In the genomic region with DNA sequence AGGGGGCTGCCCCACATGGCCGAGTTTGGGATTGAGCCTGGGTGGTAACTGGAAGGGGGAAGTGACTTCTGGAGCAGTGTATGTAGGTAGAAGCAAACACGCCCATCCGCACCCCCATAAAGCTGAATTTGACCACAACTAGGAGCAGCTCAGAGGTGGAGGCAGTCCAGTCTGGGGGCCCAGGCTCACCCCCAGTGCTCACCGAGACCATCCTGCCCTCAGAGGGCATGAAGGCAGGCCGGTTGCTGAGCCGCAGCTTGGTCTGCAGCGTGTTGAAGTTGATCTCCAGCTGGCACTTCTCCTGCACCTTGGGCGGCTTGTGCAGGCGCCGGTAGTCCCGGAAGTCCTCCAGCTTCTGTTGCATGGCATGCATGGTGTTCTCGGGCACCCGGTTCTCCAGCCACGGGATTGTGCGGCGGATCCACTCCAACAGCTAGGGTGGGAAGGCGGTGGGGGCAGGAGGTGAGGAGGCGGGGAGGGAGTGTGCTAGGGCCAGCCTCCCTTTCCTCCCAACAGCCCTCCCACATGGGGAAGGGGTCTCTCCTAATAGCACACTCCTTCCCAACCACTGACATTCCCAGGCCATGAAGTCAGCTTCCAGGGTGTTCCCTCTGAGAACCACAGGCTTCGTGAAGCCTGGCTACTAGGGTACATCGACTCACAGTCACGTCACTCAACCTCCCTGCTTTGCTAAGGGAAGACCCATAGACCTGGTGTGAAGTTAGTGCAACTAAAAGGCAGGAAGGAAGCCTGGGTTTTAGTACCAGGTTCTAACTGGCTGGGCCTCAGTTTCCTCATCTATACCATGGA, we compare ENCODE assay signal across 16 cellular contexts.
DNase-seq lines count a peak whose midpoint lies in the region; FAIRE-seq and TF ChIP-seq lines count a peak whose summit lies in the region.
"Had no signal": no experiment of that assay in that cellular context is flagged by ENCODE, and none has a peak within 500 bp of the region (broad histone marks: within the 10 kb centered on the region; RNA-seq: fewer than 3 reads in every experiment).

No MANE protein-coding gene starts in this region.

- H3K4me3 Mint-ChIP-seq in MCF 10A (ENCODE audit: unreplicated experiment), result no peak overlapping the region
- no peak overlapping the region for H3K4me3 Mint-ChIP-seq in activated naive CD4-positive, alpha-beta T cell treated with anti-CD3 and anti-CD28 coated beads, Interleukin-2, amount 10 ng/mL, durations not matched to agents 7 days and 5 days
- H3K4me3 Mint-ChIP-seq: nephron had no signal

- no peak overlapping the region for H3K27ac Mint-ChIP-seq in MCF 10A (ENCODE audit: low read depth, unreplicated experiment)
- H3K27ac Mint-ChIP-seq in activated naive CD4-positive, alpha-beta T cell treated with anti-CD3 and anti-CD28 coated beads, Interleukin-2, amount 10 ng/mL, durations not matched to agents 7 days and 5 days, result no peak overlapping the region
- H3K27ac Mint-ChIP-seq: nephron had no signal

- FAIRE-seq in urothelium cell line (lab: Jason Lieb, UNC), result peak; percentile 91
- FAIRE-seq: GM12878, small intestine had no signal

- H3K9me3 Mint-ChIP-seq in MCF 10A (ENCODE audit: unreplicated experiment), result no peaks in the 10 kb centered on the region
- no peaks in the 10 kb centered on the region for H3K9me3 Mint-ChIP-seq in activated naive CD4-positive, alpha-beta T cell treated with anti-CD3 and anti-CD28 coated beads, Interleukin-2, amount 10 ng/mL, durations not matched to agents 7 days and 5 days
- H3K9me3 Mint-ChIP-seq: nephron had no signal

- no peak overlapping the region for H3K4me2 ChIP-seq in mammary epithelial cell (ENCODE audit: insufficient read depth, low read depth, low read length)

- intact Hi-C loops in mammary epithelial cell (cut with micrococcal nuclease), result loop anchor here (2.0 kb wide), 1 partner anchor 29 kb away; no protein-coding TSS in a partner anchor
- intact Hi-C loops in MCF 10A (cut with micrococcal nuclease), result no loop called here

- peaks cover 93% of the 10 kb centered on the region for H3K36me3 Mint-ChIP-seq in MCF 10A (ENCODE audit: insufficient read depth, unreplicated experiment)
- H3K36me3 Mint-ChIP-seq in activated naive CD4-positive, alpha-beta T cell treated with anti-CD3 and anti-CD28 coated beads, Interleukin-2, amount 10 ng/mL, durations not matched to agents 7 days and 5 days, result peaks cover 16% of the 10 kb centered on the region

- WGBS in mammary epithelial cell (ENCODE audit: low coverage, missing lambda C conversion rate), result 61% methylated on average over 13 of the region's 21 CpGs

- H3K4me3 ChIP-seq in mammary epithelial cell (replicated peaks in 1 of 3; ENCODE audit: insufficient read depth in 1 of 3, low read depth in 2 of 3, low read length in 3 of 3) (no peak overlapping the region), coronary artery (no peak overlapping the region), muscle layer of duodenum (ENCODE audit: low read depth in 1 of 2, low read length in 2 of 2) (no peak overlapping the region)
- H3K4me3 ChIP-seq: adrenal gland, GM12878 had no signal

- H3K36me3 ChIP-seq in mammary epithelial cell (ENCODE audit: insufficient read depth, low read length), result peaks cover 47% of the 10 kb centered on the region
- H3K36me3 ChIP-seq in muscle layer of duodenum (ENCODE audit: control insufficient read depth in 1 of 2, insufficient read depth in 2 of 2, low read length in 2 of 2), result peaks cover 67 to 81% of the 10 kb centered on the region in 2 donors

- CTCF ChIA-PET in mammary epithelial cell (lab: Charles Lee; ENCODE audit: low non-redundant PET) (interaction anchor here (0.6 kb wide), 1 partner anchor 88 kb away, joined by 9 read pairs; no protein-coding TSS in a partner anchor), MCF 10A (lab: Yijun Ruan, JAX) (interaction anchor here (0.6 to 1.3 kb wide), 4 partner anchors 17 to 496 kb away, joined by 3 read pairs; no protein-coding TSS in a partner anchor)
- CTCF ChIA-PET in activated naive CD4-positive, alpha-beta T cell treated with anti-CD3 and anti-CD28 coated beads, Interleukin-2, amount 10 ng/mL, durations not matched to agents 7 days and 5 days (lab: Charles Lee), result no interaction called here

- in situ Hi-C loops in mammary epithelial cell (cut with MboI; ENCODE audit: low sequenced_read_pairs in 2 of 2), result no loop called here

- H3K4me1 Mint-ChIP-seq in MCF 10A (ENCODE audit: insufficient read depth, unreplicated experiment), result no peaks in the 10 kb centered on the region
- H3K4me1 Mint-ChIP-seq in activated naive CD4-positive, alpha-beta T cell treated with anti-CD3 and anti-CD28 coated beads, Interleukin-2, amount 10 ng/mL, durations not matched to agents 7 days and 5 days, result no peaks in the 10 kb centered on the region

- H3K9ac ChIP-seq in mammary epithelial cell (ENCODE audit: insufficient read depth, low read length), result no peak overlapping the region

- TF ChIP-seq CTCF in mammary epithelial cell (conservative IDR thresholded peaks at IDR 0.05 in 1 of 2, IDR thresholded peaks at IDR 0.05 in 1 of 2; ENCODE audit: extremely low read depth in 1 of 2, insufficient read depth in 1 of 2, low read depth in 1 of 2, low read length in 2 of 2) (no peak), MCF 10A (IDR thresholded peaks at IDR 0.05; ENCODE audit: unreplicated experiment) (no peak), coronary artery (IDR thresholded peaks at IDR 0.05) (no peak)

- H4K20me1 ChIP-seq in mammary epithelial cell (ENCODE audit: insufficient read depth, low read length), result no peaks in the 10 kb centered on the region

- dilution Hi-C loops in mammary epithelial cell (cut with HindIII; ENCODE audit: low sequenced_read_pairs), result no loop called here

- no peaks in the 10 kb centered on the region for H3K27me3 Mint-ChIP-seq in MCF 10A (ENCODE audit: insufficient read depth, unreplicated experiment)
- H3K27me3 Mint-ChIP-seq in activated naive CD4-positive, alpha-beta T cell treated with anti-CD3 and anti-CD28 coated beads, Interleukin-2, amount 10 ng/mL, durations not matched to agents 7 days and 5 days, result no peaks in the 10 kb centered on the region

- no peak overlapping the region for H2AFZ ChIP-seq in mammary epithelial cell (ENCODE audit: low read depth, low read length)

- H3K9me3 ChIP-seq in mammary epithelial cell (replicated peaks; ENCODE audit: insufficient read depth, low read length) (no peaks in the 10 kb centered on the region), muscle layer of duodenum (ENCODE audit: control insufficient read depth in 1 of 2, low read length in 2 of 2) (no peaks in the 10 kb centered on the region)
- H3K9me3 ChIP-seq: adrenal gland had no signal

- POLR2A ChIA-PET in MCF 10A (lab: Yijun Ruan, JAX), result interaction anchor here (0.7 kb wide), 1 partner anchor 87 kb away, joined by 3 read pairs; a partner anchor contains a TSS

- DNase-seq in mammary epithelial cell, result peak; percentile 62
- no peak for DNase-seq in MCF 10A (ENCODE audit: unreplicated experiment)
- peak; percentile 61 for DNase-seq in coronary artery (ENCODE audit: low spot score)
- no peak for DNase-seq in urothelium cell line (ENCODE audit: low spot score)
- no peak for DNase-seq in stimulated activated CD4-positive, alpha-beta T cell treated with anti-CD3 and anti-CD28 coated beads, Interleukin-12 subunit alpha, Interleukin-12 subunit beta, amount 100 ng/mL, for 4 hours
- no peak for DNase-seq in mesenteric fat pad (ENCODE audit: low spot score)
- DNase-seq in activated naive CD4-positive, alpha-beta T cell treated with anti-CD3 and anti-CD28 coated beads, Interleukin-2, amount 10 ng/mL, durations not matched to agents 7 days and 5 days, result no peak
- DNase-seq: activated CD8-positive, alpha-beta memory T cell treated with anti-CD3 and anti-CD28 coated beads, Interleukin-2, amount 50 U/mL, for 4 hours; adrenal gland; MM.1S; small intestine; trophoblast cell; WERI-Rb-1 had no signal

- H3K27me3 ChIP-seq in mammary epithelial cell (ENCODE audit: insufficient read depth, low read length) (no peaks in the 10 kb centered on the region), muscle layer of duodenum (ENCODE audit: low read depth, low read length) (no peaks in the 10 kb centered on the region)
- H3K27me3 ChIP-seq: adrenal gland had no signal

- H3K27ac ChIP-seq in mammary epithelial cell (ENCODE audit: insufficient read depth, low read depth, low read length) (no peak overlapping the region), coronary artery (peak overlapping the region in 1 of 2 donors; percentile 79), muscle layer of duodenum (ENCODE audit: low read length) (peak overlapping the region; percentile 14)
- H3K27ac ChIP-seq: adrenal gland, WERI-Rb-1 had no signal

- peaks cover 89% of the 10 kb centered on the region for H3K79me2 ChIP-seq in mammary epithelial cell (ENCODE audit: insufficient read depth, low read length)

- BruUV-seq in mammary epithelial cell (replicated peaks; lab: Mats Ljungman, UMichigan) (no TSS peak), MCF 10A (replicated peaks; lab: Mats Ljungman, UMichigan) (no TSS peak)

- peaks cover 65% of the 10 kb centered on the region for H3K4me1 ChIP-seq in mammary epithelial cell (ENCODE audit: insufficient read depth, low read length)
- peaks cover 0 to 37% of the 10 kb centered on the region in 2 donors for H3K4me1 ChIP-seq in muscle layer of duodenum (ENCODE audit: control insufficient read depth in 1 of 2, insufficient read depth in 2 of 2, low read length in 2 of 2)
- H3K4me1 ChIP-seq: adrenal gland had no signal

Comparison
In these comparisons a context has a peak if more than half of its experiments do, and no peak if none do; other contexts are left out.
1. DNase-seq: peak in mammary epithelial cell (single experiment) and coronary artery (single experiment); none in MCF 10A (single experiment), urothelium cell line (single experiment), stimulated activated CD4-positive, alpha-beta T cell treated with anti-CD3 and anti-CD28 coated beads, Interleukin-12 subunit alpha, Interleukin-12 subunit beta, amount 100 ng/mL, for 4 hours (single experiment), mesenteric fat pad (single experiment) and activated naive CD4-positive, alpha-beta T cell treated with anti-CD3 and anti-CD28 coated beads, Interleukin-2, amount 10 ng/mL, durations not matched to agents 7 days and 5 days (single experiment).